Comparison of ENCODE assay signal across 17 cellular contexts in the genomic region with DNA sequence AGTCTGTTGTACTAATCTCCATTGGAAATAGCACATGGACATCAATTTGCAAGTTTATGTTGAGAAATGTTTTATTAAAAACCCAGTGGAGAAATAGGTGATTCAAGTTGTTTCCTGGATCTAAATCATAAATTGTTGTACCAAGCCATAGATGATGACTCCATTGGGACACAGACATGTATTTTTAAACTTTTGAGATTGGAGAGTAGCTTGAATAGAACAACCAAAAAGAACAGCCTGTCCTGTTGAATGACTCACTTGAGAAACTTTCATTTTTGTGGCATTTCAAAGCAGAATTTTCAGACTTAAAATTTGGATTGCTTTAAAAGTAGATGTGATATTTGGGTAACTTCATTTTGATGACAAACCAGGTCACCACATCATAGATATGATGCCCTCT.
DNase-seq lines count a peak whose midpoint lies in the region; ATAC-seq and TF ChIP-seq lines count a peak whose summit lies in the region.
"Had no signal": no experiment of that assay in that cellular context is flagged by ENCODE, and none has a peak within 500 bp of the region (broad histone marks: within the 10 kb centered on the region; RNA-seq: fewer than 3 reads in every experiment).

No MANE protein-coding gene starts in this region.

- H3K4me2 ChIP-seq in mammary epithelial cell (ENCODE audit: insufficient read depth, low read depth, low read length) = no peak overlapping the region
- H3K4me2 ChIP-seq: PC-9 had no signal

- no TSS peak for BruUV-seq in mammary epithelial cell (replicated peaks; lab: Mats Ljungman, UMichigan)

- dilution Hi-C loops in mammary epithelial cell (cut with HindIII; ENCODE audit: low sequenced_read_pairs) = no loop called here

- CTCF ChIA-PET in mammary epithelial cell (lab: Charles Lee; ENCODE audit: low non-redundant PET) = no interaction called here

- H3K4me3 ChIP-seq in left ventricle myocardium inferior (no peak overlapping the region), fibroblast of mammary gland (ENCODE audit: control insufficient read depth, low read depth, low read length) (no peak overlapping the region), skeletal muscle cell (ENCODE audit: low read depth, low read length) (no peak overlapping the region), vagina (no peak overlapping the region), mammary epithelial cell (replicated peaks in 1 of 3; ENCODE audit: insufficient read depth in 1 of 3, low read depth in 2 of 3, low read length in 3 of 3) (no peak overlapping the region)
- H3K4me3 ChIP-seq: PC-9 had no signal

- no peak overlapping the region for H3K9ac ChIP-seq in mammary epithelial cell (ENCODE audit: insufficient read depth, low read length)

- TF ChIP-seq CTCF in left ventricle myocardium inferior (IDR thresholded peaks at IDR 0.05; ENCODE audit: borderline replicate concordance) (no peak), fibroblast of mammary gland (conservative IDR thresholded peaks at IDR 0.05; ENCODE audit: control insufficient read depth, insufficient read depth, low read depth, low read length) (no peak), vagina (IDR thresholded peaks at IDR 0.05) (no peak), mammary epithelial cell (conservative IDR thresholded peaks at IDR 0.05 in 1 of 2, IDR thresholded peaks at IDR 0.05 in 1 of 2; ENCODE audit: extremely low read depth in 1 of 2, insufficient read depth in 1 of 2, low read depth in 1 of 2, low read length in 2 of 2) (no peak), GM20000 (IDR thresholded peaks at IDR 0.05; ENCODE audit: extremely low read depth, missing control alignments) (no peak)

- no peaks in the 10 kb centered on the region for H3K79me2 ChIP-seq in mammary epithelial cell (ENCODE audit: insufficient read depth, low read length)

- in situ Hi-C loops in mammary epithelial cell (cut with MboI; ENCODE audit: low sequenced_read_pairs in 2 of 2) = no loop called here

- H3K27me3 ChIP-seq in left ventricle myocardium inferior (ENCODE audit: low read depth) (peaks cover 40% of the 10 kb centered on the region), vagina (no peaks in the 10 kb centered on the region), mammary epithelial cell (ENCODE audit: insufficient read depth, low read length) (no peaks in the 10 kb centered on the region)

- TF ChIP-seq POLR2A in vagina (IDR thresholded peaks at IDR 0.05) = no peak

- H2AFZ ChIP-seq in mammary epithelial cell (ENCODE audit: low read depth, low read length) = no peak overlapping the region
- H2AFZ ChIP-seq: PC-9 had no signal

- H3K36me3 ChIP-seq in left ventricle myocardium inferior (no peaks in the 10 kb centered on the region), vagina (no peaks in the 10 kb centered on the region), mammary epithelial cell (ENCODE audit: insufficient read depth, low read length) (no peaks in the 10 kb centered on the region)

- no peak for ATAC-seq in Right ventricle myocardium inferior

- H3K27ac ChIP-seq in left ventricle myocardium inferior (replicated peaks) = peak overlapping the region; percentile 32
- peak overlapping the region; percentile 5 for H3K27ac ChIP-seq in vagina
- H3K27ac ChIP-seq in mammary epithelial cell (ENCODE audit: insufficient read depth, low read depth, low read length) = no peak overlapping the region
- H3K27ac ChIP-seq: 22Rv1, PC-9 had no signal

- H3K4me1 ChIP-seq in left ventricle myocardium inferior (no peaks in the 10 kb centered on the region), vagina (no peaks in the 10 kb centered on the region), mammary epithelial cell (ENCODE audit: insufficient read depth, low read length) (no peaks in the 10 kb centered on the region)

- DNase-seq in left ventricle myocardium inferior (no peak), Right ventricle myocardium inferior (ENCODE audit: missing footprints) (no peak), fibroblast of mammary gland (ENCODE audit: low read depth) (peak; percentile 91), skeletal muscle cell (ENCODE audit: low read depth) (peak; percentile 68), vagina (ENCODE audit: extremely low spot score in 2 of 2) (no peak), mammary epithelial cell (no peak), kidney tubule cell (ENCODE audit: low spot score) (no peak), GM20000 (ENCODE audit: low spot score) (no peak)
- DNase-seq: C1 segment of cervical spinal cord, H9, MM.1S, NCI-H1105 treated with DMSO at 0.1 percent for 48 hours, NCI-H187, NCI-H2171 treated with DMSO at 0.1 percent for 48 hours, NCI-H774, PC-9 had no signal

- intact Hi-C loops in left ventricle myocardium inferior (cut with micrococcal nuclease) (no loop called here), Right ventricle myocardium inferior (cut with DNase I) (no loop called here), vagina (cut with DNase I) (loop anchor here (10.0 kb wide), 1 partner anchor 341 kb away; no protein-coding TSS in a partner anchor), mammary epithelial cell (cut with micrococcal nuclease) (no loop called here)

- H3K9me3 ChIP-seq in left ventricle myocardium inferior (replicated peaks) = no peaks in the 10 kb centered on the region
- no peaks in the 10 kb centered on the region for H3K9me3 ChIP-seq in vagina
- H3K9me3 ChIP-seq in mammary epithelial cell (replicated peaks; ENCODE audit: insufficient read depth, low read length) = peaks cover 3% of the 10 kb centered on the region

- no peaks in the 10 kb centered on the region for H4K20me1 ChIP-seq in mammary epithelial cell (ENCODE audit: insufficient read depth, low read length)

Comparison
In these comparisons a context has a peak if more than half of its experiments do, and no peak if none do; other contexts are left out.
1. DNase-seq: peak in fibroblast of mammary gland (single experiment) and skeletal muscle cell (single experiment); none in left ventricle myocardium inferior (single experiment), Right ventricle myocardium inferior (single experiment), vagina (0 of 2), mammary epithelial cell (single experiment), kidney tubule cell (single experiment) and GM20000 (single experiment).